Comparison of ENCODE assay signal across 9 cellular contexts in genomic region chr9:83965350-83966208, GRCh38. TPM values are rescaled to one million over a fixed set of nuclear protein-coding genes. Genes with fewer than 3 reads are reported as not detected.
DNase-seq lines count a peak whose midpoint lies in the region; ATAC-seq, FAIRE-seq and TF ChIP-seq lines count a peak whose summit lies in the region.
"Had no signal": no experiment of that assay in that cellular context is flagged by ENCODE, and none has a peak within 500 bp of the region (broad histone marks: within the 10 kb centered on the region; RNA-seq: fewer than 3 reads in every experiment).

No MANE protein-coding gene starts in this region.

- H3K4me1 ChIP-seq in A673 (ENCODE audit: insufficient read depth, low read length, poor library complexity, severe bottlenecking): peaks cover 5% of the 10 kb centered on the region
- H3K4me1 ChIP-seq in SK-N-SH (ENCODE audit: control insufficient read depth in 1 of 2, insufficient read depth in 2 of 2, low read depth in 1 of 2, low read length in 1 of 2): no peaks in the 10 kb centered on the region; a peak in 1 of 4 replicates
- H3K4me1 ChIP-seq in kidney (ENCODE audit: control insufficient read depth in 1 of 2, insufficient read depth in 1 of 2, low read depth in 1 of 2, low read length in 2 of 2): peaks cover 0 to 4% of the 10 kb centered on the region in 2 donors

- 83% methylated on average over 11 of the region's 11 CpGs for WGBS in SK-N-SH (ENCODE audit: low lambda C conversion rate)

- no peak overlapping the region for H3K9ac ChIP-seq in SK-N-SH
- H3K9ac ChIP-seq in kidney (ENCODE audit: low read length in 2 of 2): no peak overlapping the region

- H3K27me3 ChIP-seq in A673 (replicated peaks; ENCODE audit: insufficient read depth, low read depth, low read length, poor library complexity) (no peaks in the 10 kb centered on the region), SK-N-SH (ENCODE audit: insufficient read depth) (no peaks in the 10 kb centered on the region)

- BruUV-seq in A673 (replicated peaks; lab: Mats Ljungman, UMichigan): no TSS peak

- no peak for DNase-seq in A673 (ENCODE audit: low spot score)
- no peak for DNase-seq in GM12891 (ENCODE audit: insufficient read length, low spot score)
- DNase-seq in SK-N-SH: peak; percentile 26
- DNase-seq in left ventricle myocardium superior: no peak
- DNase-seq in kidney: no peak
- DNase-seq in kidney tubule cell (ENCODE audit: low spot score): no peak
- DNase-seq in mesenteric fat pad (ENCODE audit: low spot score): no peak
- DNase-seq in NCI-H1436 treated with DMSO at 0.1 percent for 48 hours (lab: John Stamatoyannopoulos, UW): no peak

- TF ChIP-seq POLR2A in GM12891 (IDR thresholded peaks at IDR 0.05; ENCODE audit: low read depth, low read length): peak; percentile 50

- ATAC-seq in left ventricle myocardium superior: peak; percentile 61

- H3K79me2 ChIP-seq in SK-N-SH (ENCODE audit: insufficient read depth): peaks cover 14% of the 10 kb centered on the region

- TF ChIP-seq EP300 in SK-N-SH (IDR thresholded peaks at IDR 0.05; ENCODE audit: borderline replicate concordance in 1 of 2, low read depth in 1 of 2, low read length in 1 of 2): no peak

- peaks cover 43% of the 10 kb centered on the region for H4K20me1 ChIP-seq in SK-N-SH (ENCODE audit: insufficient read depth)

- TF ChIP-seq RAD21 in SK-N-SH (IDR thresholded peaks at IDR 0.05; ENCODE audit: low read length): no peak

- H3K36me3 ChIP-seq in A673 (ENCODE audit: insufficient read depth, low read length, poor library complexity, severe bottlenecking): peaks cover 44% of the 10 kb centered on the region
- H3K36me3 ChIP-seq in SK-N-SH (replicated peaks in 1 of 2; ENCODE audit: control insufficient read depth in 1 of 2, insufficient read depth in 2 of 2, low read length in 1 of 2): peaks cover 39 to 46% of the 10 kb centered on the region in 2 experiments
- peaks cover 15 to 27% of the 10 kb centered on the region in 2 donors for H3K36me3 ChIP-seq in kidney (ENCODE audit: control insufficient read depth in 1 of 2, insufficient read depth in 2 of 2, low read length in 2 of 2)

- H3K9me2 ChIP-seq in SK-N-SH: no peaks in the 10 kb centered on the region

- CTCF ChIA-PET in A673 (lab: Charles Lee) (no interaction called here), SK-N-SH (lab: Yijun Ruan, JAX) (interaction anchor here (1.4 kb wide), 1 partner anchor 295 kb away, joined by 6 read pairs; no protein-coding TSS in a partner anchor)

- H3F3A ChIP-seq in SK-N-SH (replicated peaks; ENCODE audit: insufficient read depth): peaks cover 55% of the 10 kb centered on the region

- H3K9me3 ChIP-seq in A673 (ENCODE audit: low read depth, low read length, poor library complexity, severe bottlenecking) (no peaks in the 10 kb centered on the region), SK-N-SH (no peaks in the 10 kb centered on the region), kidney (ENCODE audit: control insufficient read depth in 1 of 2, low read length in 2 of 2) (no peaks in the 10 kb centered on the region)

- POLR2A ChIA-PET in A673 (lab: Charles Lee; ENCODE audit: low non-redundant PET): no interaction called here
- POLR2A ChIA-PET in SK-N-SH (lab: Yijun Ruan, JAX): interaction anchor here (1.0 to 1.6 kb wide), 2 partner anchors 9 to 15 kb away, joined by 3 to 5 read pairs; partner anchors contain the start of genes HNRNPK and RMI1

- FAIRE-seq in GM12891 (lab: Jason Lieb, UNC) (no peak), kidney (lab: Jason Lieb, UNC) (no peak)
- FAIRE-seq: bronchial epithelial cell had no signal

- intact Hi-C loops in A673 (cut with micrococcal nuclease; ENCODE audit: unreplicated experiment) (no loop called here), left ventricle myocardium superior (cut with micrococcal nuclease) (no loop called here), kidney (cut with DNase I) (no loop called here)

- no peak overlapping the region for H3K4me2 ChIP-seq in SK-N-SH

- H3K4me3 ChIP-seq in A673 (ENCODE audit: low read depth, low read length, poor library complexity, severe bottlenecking) (no peak overlapping the region), SK-N-SH (ENCODE audit: low read depth in 2 of 2, low read length in 1 of 2) (no peak overlapping the region), kidney (ENCODE audit: low read length in 2 of 2) (no peak overlapping the region)

- H2AFZ ChIP-seq in SK-N-SH (ENCODE audit: low read depth): no peak overlapping the region

- TF ChIP-seq CTCF in A673 (conservative IDR thresholded peaks at IDR 0.05; ENCODE audit: low read depth, low read length) (no peak), SK-N-SH (IDR thresholded peaks at IDR 0.05) (no peak), kidney (IDR thresholded peaks at IDR 0.05; ENCODE audit: borderline replicate concordance, extremely low read depth, insufficient read depth) (no peak)

- H3K27ac ChIP-seq in A673 (ENCODE audit: low read depth, low read length, poor library complexity, severe bottlenecking) (peak overlapping the region; percentile 80), SK-N-SH (ENCODE audit: low read depth in 2 of 2, low read length in 1 of 2) (peak overlapping the region in 1 of 2 experiments; percentile 60), kidney (ENCODE audit: low read depth in 2 of 2, low read length in 2 of 2) (no peak overlapping the region)

TF ChIP-seq in GM12891, 5 proteins besides CTCF, POLR2A, EP300 and RAD21:
- TF ChIP-seq POLR2AphosphoS5 (IDR thresholded peaks at IDR 0.05; ENCODE audit: low read depth, low read length): peak; percentile 83
- no peak for TF ChIP-seq PAX5 (IDR thresholded peaks at IDR 0.05; ENCODE audit: insufficient read depth, low read length, severe bottlenecking)

TF ChIP-seq in SK-N-SH, 30 proteins besides CTCF, POLR2A, EP300 and RAD21:
- no peak for TF ChIP-seq USF1 (IDR thresholded peaks at IDR 0.05; ENCODE audit: borderline replicate concordance, low read depth)
- TF ChIP-seq FOSL2 (IDR thresholded peaks at IDR 0.05; ENCODE audit: borderline replicate concordance, low read depth): no peak
- TF ChIP-seq NRF1 (IDR thresholded peaks at IDR 0.05; ENCODE audit: low read depth, low read length): no peak
- peak; percentile 63; the same call in 1 of the 2 replicates for TF ChIP-seq POLR2AphosphoS5 (IDR thresholded peaks at IDR 0.05; ENCODE audit: low read depth, low read length)
- no peak for TF ChIP-seq TEAD4 (IDR thresholded peaks at IDR 0.05; ENCODE audit: borderline replicate concordance, insufficient read depth)
- no peak for TF ChIP-seq ELF1 (IDR thresholded peaks at IDR 0.05)
- no peak for TF ChIP-seq YY1 (IDR thresholded peaks at IDR 0.05; ENCODE audit: low read depth)
- no peak for TF ChIP-seq GABPA (IDR thresholded peaks at IDR 0.05; ENCODE audit: low read depth)

RNA-seq across cellular contexts. Expression of gene HNRNPK, which starts 14.4 kb away (rescaled TPM):
- total RNA-seq in A673 (2021) (799 and 872 TPM in 2 replicates), left ventricle myocardium superior (289 TPM), kidney (483 TPM), mesenteric fat pad (441 TPM)
- 467 TPM for polyA plus RNA-seq in GM12891 (2012; ENCODE audit: low read depth, missing spikeins)
- polyA plus RNA-seq in SK-N-SH (2012; rRNA removed) (470 and 474 TPM in 2 replicates), kidney (ENCODE audit: insufficient read depth, low read depth, low replicate concordance) (290 TPM)
- 481 and 493 TPM in 2 replicates for polyA plus RNA-seq in SK-N-SH (2012; cell fraction: cytosol; rRNA removed)
- 411 and 462 TPM in 2 replicates for polyA plus RNA-seq in SK-N-SH (2012; cell fraction: nucleus; rRNA removed)

RNA-seq across cellular contexts. Expression of gene RMI1, which starts 15.0 kb away (rescaled TPM):
- total RNA-seq in A673 (2021): 32.2 and 36.4 TPM in 2 replicates
- polyA plus RNA-seq in GM12891 (2012; ENCODE audit: low read depth, missing spikeins): 4.0 TPM
- 0.96 and 1.0 TPM in 2 replicates for polyA plus RNA-seq in SK-N-SH (2012; rRNA removed)
- 2.5 and 2.9 TPM in 2 replicates for polyA plus RNA-seq in SK-N-SH (2012; cell fraction: cytosol; rRNA removed)
- 0.69 and 1.4 TPM in 2 replicates for polyA plus RNA-seq in SK-N-SH (2012; cell fraction: nucleus; rRNA removed)
- 6.9 TPM for total RNA-seq in left ventricle myocardium superior
- total RNA-seq in kidney: 6.2 TPM
- polyA plus RNA-seq in kidney (ENCODE audit: insufficient read depth, low read depth, low replicate concordance): 2.9 TPM
- 3.6 TPM for total RNA-seq in mesenteric fat pad

RNA-seq across cellular contexts. Expression of gene KIF27, which starts 44.3 kb away (rescaled TPM):
- total RNA-seq in A673 (2021) (8.5 and 9.2 TPM in 2 replicates), left ventricle myocardium superior (4.5 TPM), kidney (8.7 TPM), mesenteric fat pad (3.9 TPM)
- polyA plus RNA-seq in GM12891 (2012; ENCODE audit: low read depth, missing spikeins): 0.86 TPM
- polyA plus RNA-seq in SK-N-SH (2012; rRNA removed) (0.78 and 0.81 TPM in 2 replicates), kidney (ENCODE audit: insufficient read depth, low read depth, low replicate concordance) (1.5 TPM)
- polyA plus RNA-seq in SK-N-SH (2012; cell fraction: cytosol; rRNA removed): 0.68 and 0.95 TPM in 2 replicates
- 0.77 and 2.3 TPM in 2 replicates for polyA plus RNA-seq in SK-N-SH (2012; cell fraction: nucleus; rRNA removed)
